In the genomic region with DNA sequence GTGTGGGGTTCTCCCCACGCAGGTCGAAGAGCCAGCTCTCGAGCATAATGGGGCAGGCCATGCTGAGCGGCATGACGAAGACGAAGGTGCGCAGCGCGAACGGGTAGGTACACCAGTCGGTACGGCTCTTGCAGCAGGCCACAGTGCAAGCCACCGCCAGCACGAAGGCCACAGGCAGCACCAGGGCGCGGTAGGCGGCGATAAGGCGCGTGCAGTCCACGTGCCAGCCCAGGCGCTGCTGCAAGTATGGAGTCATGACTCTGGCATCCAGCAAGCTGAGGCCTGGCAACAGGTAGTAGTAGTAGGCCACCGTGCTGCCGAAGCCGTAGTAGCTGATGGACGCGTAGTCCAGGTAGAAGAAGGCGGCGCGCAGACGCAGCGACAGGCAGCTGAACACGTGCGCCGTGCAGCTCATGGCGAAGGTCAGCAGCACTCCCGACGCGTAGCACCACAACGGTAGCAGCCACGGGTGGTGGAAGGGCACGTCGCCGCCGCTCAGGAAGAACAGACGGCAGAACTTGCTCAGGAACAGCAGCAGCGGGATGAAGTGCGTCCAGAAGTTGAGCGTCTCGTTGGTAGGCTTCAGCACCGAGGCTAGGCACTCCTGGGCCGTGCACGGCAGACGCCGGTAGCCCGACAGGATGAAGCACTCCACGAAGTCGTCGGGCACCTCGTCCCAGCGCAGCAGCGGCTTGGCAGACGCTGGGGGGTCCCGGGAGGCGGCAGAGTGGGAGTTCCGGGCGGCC, we compare ENCODE assay signal across 10 cellular contexts. TPM values are rescaled to one million over a fixed set of nuclear protein-coding genes. Genes with fewer than 3 reads are reported as not detected.
DNase-seq lines count a peak whose midpoint lies in the region; ATAC-seq and TF ChIP-seq lines count a peak whose summit lies in the region.
"Had no signal": no experiment of that assay in that cellular context is flagged by ENCODE, and none has a peak within 500 bp of the region (broad histone marks: within the 10 kb centered on the region; RNA-seq: fewer than 3 reads in every experiment).

No MANE protein-coding gene starts in this region.

- ATAC-seq in GM18907 (IDR thresholded peaks at IDR 0.05; ENCODE audit: unreplicated experiment) (peak; percentile 8), Panc1 (peak; percentile 27; the same call in 1 of the 2 replicates), psoas muscle (peak in 2 of 4 donors; percentile 3 to 19)

- TF ChIP-seq CTCF in Panc1 (IDR thresholded peaks at IDR 0.05) (no peak), fibroblast of lung (conservative IDR thresholded peaks at IDR 0.05 in 1 of 2, IDR thresholded peaks at IDR 0.05 in 1 of 2; ENCODE audit: low read depth in 1 of 2, low read length in 2 of 2) (no peak), psoas muscle (IDR thresholded peaks at IDR 0.05) (no peak), PC-9 (conservative IDR thresholded peaks at IDR 0.05) (no peak)

- H2AFZ ChIP-seq in fibroblast of lung (ENCODE audit: low read length) (peak overlapping the region; percentile 12), PC-9 (no peak overlapping the region)

- H4K20me1 ChIP-seq in fibroblast of lung (ENCODE audit: control insufficient read depth, extremely low read depth, insufficient read depth, low read length): no peaks in the 10 kb centered on the region
- no peaks in the 10 kb centered on the region for H4K20me1 ChIP-seq in PC-9 (ENCODE audit: insufficient read depth)

- no peak overlapping the region for H3K27ac ChIP-seq in Panc1 (ENCODE audit: low read length)
- no peak overlapping the region for H3K27ac ChIP-seq in fibroblast of lung (ENCODE audit: insufficient read depth, low read length)
- H3K27ac ChIP-seq in psoas muscle: no peak overlapping the region
- no peak overlapping the region for H3K27ac ChIP-seq in PC-9

- in situ Hi-C loops in Panc1 (cut with HindIII; ENCODE audit: low pct_unique_long_range_greater_than_20kb, low sequenced_read_pairs): no loop called here

- H3K4me2 ChIP-seq in fibroblast of lung (ENCODE audit: extremely low read depth, insufficient read depth, low read length) (peak overlapping the region; percentile 23), PC-9 (no peak overlapping the region)

- POLR2A ChIA-PET in Panc1 (lab: Charles Lee) (no interaction called here), PC-9 (lab: Charles Lee; ENCODE audit: unreplicated experiment) (no interaction called here)

- H3K4me1 ChIP-seq in Panc1 (ENCODE audit: control insufficient read depth, insufficient read depth, low read length) (peaks cover 4% of the 10 kb centered on the region; the same call in 1 of the 2 replicates), fibroblast of lung (ENCODE audit: control insufficient read depth, extremely low read depth, insufficient read depth, low read length) (no peaks in the 10 kb centered on the region), psoas muscle (peaks cover 5% of the 10 kb centered on the region), PC-9 (replicated peaks; ENCODE audit: insufficient read depth) (peaks cover 29% of the 10 kb centered on the region)

- BruUV-seq in Panc1 (replicated peaks; lab: Mats Ljungman, UMichigan) (no TSS peak), PC-9 (replicated peaks; lab: Mats Ljungman, UMichigan) (no TSS peak)

- intact Hi-C loops in Panc1 (cut with micrococcal nuclease; ENCODE audit: unreplicated experiment) (no loop called here), psoas muscle (cut with DNase I) (no loop called here), PC-9 (cut with micrococcal nuclease; ENCODE audit: unreplicated experiment) (no loop called here)

- H3K4me3 ChIP-seq in Panc1 (ENCODE audit: low read depth in 2 of 2, low read length in 2 of 2): peak overlapping the region; percentile 6 to 52; a peak in 2 of 4 replicates
- H3K4me3 ChIP-seq in fibroblast of lung (replicated peaks in 1 of 4; ENCODE audit: control extremely low read depth in 1 of 4, insufficient read depth in 1 of 4, low read depth in 3 of 4, low read length in 4 of 4): peak overlapping the region in 1 of 4 experiments; percentile 20
- peak overlapping the region; percentile 85 for H3K4me3 ChIP-seq in psoas muscle
- no peak overlapping the region for H3K4me3 ChIP-seq in PC-9

- CTCF ChIA-PET in Panc1 (lab: Charles Lee) (no interaction called here), PC-9 (lab: Charles Lee) (no interaction called here)

- DNase-seq in Panc1 (ENCODE audit: low read depth, low spot score): no peak
- no peak for DNase-seq in fibroblast of lung (ENCODE audit: low read depth in 2 of 2)
- DNase-seq in psoas muscle: no peak
- no peak for DNase-seq in PC-9
- no peak for DNase-seq in 8988T
- DNase-seq in activated effector memory CD4-positive, alpha-beta T cell treated with Interleukin-2 at 50 U/mL for 16 hours: no peak
- no peak for DNase-seq in NCI-H1105 (lab: John Stamatoyannopoulos, UW)

- H3K27me3 ChIP-seq in Panc1 (ENCODE audit: control insufficient read depth, insufficient read depth, low read length) (peaks cover 15% of the 10 kb centered on the region), fibroblast of lung (ENCODE audit: control insufficient read depth, insufficient read depth, low read length) (peaks cover 19% of the 10 kb centered on the region), psoas muscle (ENCODE audit: insufficient read depth in 3 of 3, low read length in 2 of 3) (peaks cover 0 to 12% (median 2%) of the 10 kb centered on the region in 3 donors), PC-9 (ENCODE audit: insufficient read depth, low read depth) (no peaks in the 10 kb centered on the region)

- no peak overlapping the region for H3K9ac ChIP-seq in fibroblast of lung (ENCODE audit: insufficient read depth, low read length)

- H3K36me3 ChIP-seq in Panc1 (ENCODE audit: control insufficient read depth, insufficient read depth, low read length): no peaks in the 10 kb centered on the region
- no peaks in the 10 kb centered on the region for H3K36me3 ChIP-seq in fibroblast of lung (ENCODE audit: control insufficient read depth, insufficient read depth, low read length)
- no peaks in the 10 kb centered on the region for H3K36me3 ChIP-seq in psoas muscle (ENCODE audit: insufficient read depth in 1 of 2, low read depth in 1 of 2)
- no peaks in the 10 kb centered on the region for H3K36me3 ChIP-seq in PC-9 (ENCODE audit: low read depth)

- no peaks in the 10 kb centered on the region; the same call in 1 of the 2 replicates for H3F3A ChIP-seq in PC-9 (ENCODE audit: insufficient read depth, low read depth)

- H3K79me2 ChIP-seq in fibroblast of lung (ENCODE audit: control insufficient read depth, insufficient read depth, low read length) (no peaks in the 10 kb centered on the region), PC-9 (ENCODE audit: low read depth) (no peaks in the 10 kb centered on the region)

- H3K9me2 ChIP-seq in PC-9 (ENCODE audit: insufficient read depth): no peaks in the 10 kb centered on the region

- WGBS in psoas muscle, 3 donors: 56 to 65% (median 56%) methylated on average over 57 to 67 of the region's 67 CpGs

- no peaks in the 10 kb centered on the region for H3K9me3 ChIP-seq in Panc1 (ENCODE audit: control insufficient read depth, insufficient read depth, low read depth, low read length)
- no peaks in the 10 kb centered on the region for H3K9me3 ChIP-seq in fibroblast of lung (ENCODE audit: control insufficient read depth, insufficient read depth, low read depth, low read length)
- H3K9me3 ChIP-seq in psoas muscle: no peaks in the 10 kb centered on the region
- H3K9me3 ChIP-seq in PC-9 (ENCODE audit: insufficient read depth, low read depth): no peaks in the 10 kb centered on the region

RNA-seq across cellular contexts. Expression of a gene that starts 0.8 kb away (rescaled TPM):
- total RNA-seq in Panc1 (2021; ENCODE audit: unreplicated experiment): 0.36 TPM
- 0.24 TPM for polyA plus RNA-seq in Panc1 (2012; ENCODE audit: insufficient read length)
- total RNA-seq in fibroblast of lung: not detected in 2 replicates
- polyA plus RNA-seq in fibroblast of lung: 0.02 TPM in 1 of 2 replicates, not detected in the other
- 0.07 TPM in 1 of 2 replicates, not detected in the other for polyA plus RNA-seq in fibroblast of lung (2012)
- polyA minus RNA-seq in fibroblast of lung (ENCODE audit: low replicate concordance): 0.11 TPM in 1 of 2 replicates, not detected in the other
- 1 to 10 TPM in 3 of 4 donors, under 1 TPM in 1; 0.53 to 2.6 (median 2.3) TPM for total RNA-seq in psoas muscle
- polyA plus RNA-seq in psoas muscle: 1 to 10 TPM in 2 of 3 donors, under 1 TPM in 1; 1.00 to 5.8 (median 1.4) TPM
- not detected in 2 replicates for total RNA-seq in PC-9 (2021)
- total RNA-seq: activated CD8-positive, alpha-beta memory T cell treated with anti-CD3 and anti-CD28 coated beads for 36 hours; LHCN-M2 had no signal

RNA-seq across cellular contexts. Expression of a gene that starts 38.7 kb away (rescaled TPM):
- total RNA-seq in Panc1 (2021; ENCODE audit: unreplicated experiment) (135 TPM), fibroblast of lung (35.4 and 39.1 TPM in 2 replicates), psoas muscle (10 to 100 TPM; 39.8 to 69.3 (median 53.3) TPM), PC-9 (2021) (104 and 126 TPM in 2 replicates)
- 38.6 TPM for polyA plus RNA-seq in Panc1 (2012; ENCODE audit: insufficient read length)
- polyA plus RNA-seq in fibroblast of lung (44.8 and 45.5 TPM in 2 replicates), psoas muscle (10 to 100 TPM; 20.5 to 32.3 (median 25.7) TPM)
- 48.6 and 51.3 TPM in 2 replicates for polyA plus RNA-seq in fibroblast of lung (2012)
- 7.3 and 11.6 TPM in 2 replicates for polyA minus RNA-seq in fibroblast of lung (ENCODE audit: low replicate concordance)
